Comparison of ENCODE assay signal across 17 cellular contexts in the genomic region with DNA sequence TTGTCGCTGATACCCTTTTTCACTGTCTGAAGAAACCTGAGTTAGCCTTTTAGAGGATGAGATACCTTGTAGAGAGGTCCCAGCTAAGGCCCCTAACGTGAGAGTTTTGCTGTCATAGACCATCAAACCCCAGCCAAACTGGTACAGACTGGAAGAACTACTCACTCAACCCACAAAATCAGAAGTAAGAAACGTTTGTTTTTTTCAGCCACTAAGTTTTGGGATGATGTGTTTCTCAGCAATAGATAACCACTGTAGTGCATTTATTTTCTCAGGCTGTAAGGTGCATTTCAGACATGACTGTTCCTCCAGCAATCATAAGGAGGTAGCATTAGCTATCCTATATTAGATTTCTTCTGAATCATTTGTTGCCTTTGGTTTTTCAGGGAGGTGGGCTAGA.
DNase-seq lines count a peak whose midpoint lies in the region; ATAC-seq and TF ChIP-seq lines count a peak whose summit lies in the region.
"Had no signal": no experiment of that assay in that cellular context is flagged by ENCODE, and none has a peak within 500 bp of the region (broad histone marks: within the 10 kb centered on the region; RNA-seq: fewer than 3 reads in every experiment).

No MANE protein-coding gene starts in this region.

- intact Hi-C loops in posterior vena cava (cut with DNase I): no loop called here

- TF ChIP-seq EP300 in gastroesophageal sphincter (IDR thresholded peaks at IDR 0.05): no peak

- ATAC-seq in GM18858 (IDR thresholded peaks at IDR 0.05; ENCODE audit: unreplicated experiment) (peak; percentile 67), GM21423 (IDR thresholded peaks at IDR 0.05; ENCODE audit: unreplicated experiment) (peak; percentile 78), HG02885 (IDR thresholded peaks at IDR 0.05; ENCODE audit: poor library complexity, unreplicated experiment) (peak; percentile 80), HG03469 (IDR thresholded peaks at IDR 0.05; ENCODE audit: unreplicated experiment) (peak; percentile 72), gastroesophageal sphincter (no peak)

- no peak overlapping the region for H3K4me3 ChIP-seq in gastroesophageal sphincter
- H3K4me3 ChIP-seq: lung, SJSA1 had no signal

- no peak for TF ChIP-seq POLR2A in gastroesophageal sphincter (IDR thresholded peaks at IDR 0.05)

- no peaks in the 10 kb centered on the region for H3K9me3 ChIP-seq in gastroesophageal sphincter
- H3K9me3 ChIP-seq: SJSA1 had no signal

- WGBS in gastroesophageal sphincter (ENCODE audit: low coverage in 1 of 2), 2 donors: 0 to 63% methylated on average over 1 to 3 of the region's 3 CpGs

- no peak overlapping the region for H3K27ac ChIP-seq in caudate nucleus (ENCODE audit: low read depth, low read length)
- H3K27ac ChIP-seq in gastroesophageal sphincter: no peak overlapping the region
- H3K27ac ChIP-seq: SJSA1 had no signal

- DNase-seq in caudate nucleus (lab: John Stamatoyannopoulos, UW) (no peak), anterior cingulate cortex (lab: John Stamatoyannopoulos, UW) (no peak), posterior vena cava (ENCODE audit: low spot score) (no peak)
- DNase-seq: activated CD4-positive, alpha-beta T cell treated with anti-CD3 and anti-CD28 coated beads, Interleukin-2, amount 50 U/mL, for 48 hours; activated effector memory CD4-positive, alpha-beta T cell treated with anti-CD3 and anti-CD28 coated beads, Interleukin-2, amount 50 U/mL, for 16 hours; H9; MM.1S; NCI-H2107; nephron progenitor cell; stimulated activated naive CD4-positive, alpha-beta T cell treated with Interleukin-2 at 50 U/mL for 16 hours had no signal

- no peaks in the 10 kb centered on the region for H3K27me3 ChIP-seq in gastroesophageal sphincter
- H3K27me3 ChIP-seq: SJSA1 had no signal

- no peaks in the 10 kb centered on the region for H3K4me1 ChIP-seq in gastroesophageal sphincter
- H3K4me1 ChIP-seq: SJSA1 had no signal

- H3K36me3 ChIP-seq in gastroesophageal sphincter: no peaks in the 10 kb centered on the region
- H3K36me3 ChIP-seq: SJSA1 had no signal

- TF ChIP-seq CTCF in gastroesophageal sphincter (IDR thresholded peaks at IDR 0.05): no peak
